14 cellular contexts compared by ENCODE assay signal in genomic region chr17:3657874-3658783, GRCh38. TPM values are rescaled to one million over a fixed set of nuclear protein-coding genes. Genes with fewer than 3 reads are reported as not detected.
DNase-seq lines count a peak whose midpoint lies in the region; ATAC-seq lines count a peak whose summit lies in the region.
"Had no signal": no experiment of that assay in that cellular context is flagged by ENCODE, and none has a peak within 500 bp of the region (broad histone marks: within the 10 kb centered on the region; RNA-seq: fewer than 3 reads in every experiment).

No MANE protein-coding gene starts in this region.

- peaks cover 7% of the 10 kb centered on the region for H3K36me3 Mint-ChIP-seq in IgD-negative memory B cell
- H3K36me3 Mint-ChIP-seq in activated T-helper 1 cell treated with anti-CD3 and anti-CD28 coated beads, Interleukin-12 subunit alpha, Interleukin-12 subunit beta, Interleukin-2, Interleukin-4 antibody, amounts not matched to agents 30 ng/mL and 10 ng/mL and 1 ng/mL, durations not matched to agents 14 hours and 24 hours and 36 hours (ENCODE audit: low read depth) = peaks cover 1% of the 10 kb centered on the region

- peak; percentile 3 for ATAC-seq in esophagus mucosa
- ATAC-seq in HG03175 (IDR thresholded peaks at IDR 0.05; ENCODE audit: unreplicated experiment) = no peak
- no peak for ATAC-seq in HG03095 (IDR thresholded peaks at IDR 0.05; ENCODE audit: unreplicated experiment)

- H3K4me1 Mint-ChIP-seq in IgD-negative memory B cell = peaks cover 1 to 4% (median 2%) of the 10 kb centered on the region in 3 donors
- no peaks in the 10 kb centered on the region for H3K4me1 Mint-ChIP-seq in activated T-helper 1 cell treated with anti-CD3 and anti-CD28 coated beads, Interleukin-12 subunit alpha, Interleukin-12 subunit beta, Interleukin-2, Interleukin-4 antibody, amounts not matched to agents 30 ng/mL and 10 ng/mL and 1 ng/mL, durations not matched to agents 14 hours and 24 hours and 36 hours (ENCODE audit: low read depth)
- H3K4me1 Mint-ChIP-seq: activated CD4-positive, alpha-beta T cell treated with anti-CD3 and anti-CD28 coated beads, Interleukin-2, amount 10 ng/mL, durations not matched to agents 24 days and 14 days had no signal

- peak overlapping the region in 2 of 3 donors; percentile 26 to 53 for H3K27ac Mint-ChIP-seq in IgD-negative memory B cell
- no peak overlapping the region for H3K27ac Mint-ChIP-seq in activated T-helper 1 cell treated with anti-CD3 and anti-CD28 coated beads, Interleukin-12 subunit alpha, Interleukin-12 subunit beta, Interleukin-2, Interleukin-4 antibody, amounts not matched to agents 30 ng/mL and 10 ng/mL and 1 ng/mL, durations not matched to agents 14 hours and 24 hours and 36 hours
- H3K27ac Mint-ChIP-seq: activated CD4-positive, alpha-beta T cell treated with anti-CD3 and anti-CD28 coated beads, Interleukin-2, amount 10 ng/mL, durations not matched to agents 24 days and 14 days had no signal

- H3K4me3 ChIP-seq in skeletal muscle tissue (ENCODE audit: low read length in 3 of 3) = no peak overlapping the region

- no peaks in the 10 kb centered on the region for H3K9me3 Mint-ChIP-seq in IgD-negative memory B cell
- H3K9me3 Mint-ChIP-seq in activated T-helper 1 cell treated with anti-CD3 and anti-CD28 coated beads, Interleukin-12 subunit alpha, Interleukin-12 subunit beta, Interleukin-2, Interleukin-4 antibody, amounts not matched to agents 30 ng/mL and 10 ng/mL and 1 ng/mL, durations not matched to agents 14 hours and 24 hours and 36 hours = no peaks in the 10 kb centered on the region
- H3K9me3 Mint-ChIP-seq: activated CD4-positive, alpha-beta T cell treated with anti-CD3 and anti-CD28 coated beads, Interleukin-2, amount 10 ng/mL, durations not matched to agents 24 days and 14 days had no signal

- H3K9me3 ChIP-seq in skeletal muscle tissue (ENCODE audit: control insufficient read depth in 3 of 3, low read length in 3 of 3) = no peaks in the 10 kb centered on the region

- no peaks in the 10 kb centered on the region for H3K27me3 ChIP-seq in skeletal muscle tissue (ENCODE audit: control insufficient read depth in 3 of 3, insufficient read depth in 3 of 3, low read length in 3 of 3)

- peak overlapping the region in 1 of 3 donors; percentile 40 for H3K9ac ChIP-seq in skeletal muscle tissue (ENCODE audit: low read depth in 1 of 3, low read length in 3 of 3)

- H3K4me3 Mint-ChIP-seq in IgD-negative memory B cell = peak overlapping the region in 1 of 4 donors; percentile 72
- H3K4me3 Mint-ChIP-seq in activated T-helper 1 cell treated with anti-CD3 and anti-CD28 coated beads, Interleukin-12 subunit alpha, Interleukin-12 subunit beta, Interleukin-2, Interleukin-4 antibody, amounts not matched to agents 30 ng/mL and 10 ng/mL and 1 ng/mL, durations not matched to agents 14 hours and 24 hours and 36 hours = no peak overlapping the region
- H3K4me3 Mint-ChIP-seq: activated CD4-positive, alpha-beta T cell treated with anti-CD3 and anti-CD28 coated beads, Interleukin-2, amount 10 ng/mL, durations not matched to agents 24 days and 14 days had no signal

- DNase-seq in CD1c-positive myeloid dendritic cell (ENCODE audit: extremely low spot score) (peak; percentile 70), NCI-H1930 (lab: John Stamatoyannopoulos, UW) (no peak)
- no peak for DNase-seq in activated T-helper 1 cell treated with anti-CD3 and anti-CD28 coated beads, Interleukin-12 subunit alpha, Interleukin-12 subunit beta, Interleukin-2, Interleukin-4 antibody, amounts not matched to agents 30 ng/mL and 10 ng/mL and 1 ng/mL, durations not matched to agents 14 hours and 24 hours and 36 hours (ENCODE audit: low spot score)
- DNase-seq: activated CD4-positive, alpha-beta T cell treated with anti-CD3 and anti-CD28 coated beads, Interleukin-2, amount 10 ng/mL, durations not matched to agents 24 days and 14 days; AML-193; DMS 273 treated with DMSO at 0.1 percent for 48 hours; Kasumi-1; NCI-H146; stimulated activated naive CD4-positive, alpha-beta T cell had no signal

- peaks cover 19 to 29% (median 22%) of the 10 kb centered on the region in 3 donors for H3K4me1 ChIP-seq in skeletal muscle tissue (ENCODE audit: control insufficient read depth in 3 of 3, insufficient read depth in 3 of 3, low read length in 3 of 3)

- peak overlapping the region; percentile 40 for H3K27ac ChIP-seq in skeletal muscle tissue (ENCODE audit: low read depth, low read length)

- H3K36me3 ChIP-seq in skeletal muscle tissue (ENCODE audit: control insufficient read depth in 3 of 3, insufficient read depth in 3 of 3, low read length in 3 of 3) = peaks cover 7 to 15% (median 13%) of the 10 kb centered on the region in 3 donors

- no peaks in the 10 kb centered on the region for H3K27me3 Mint-ChIP-seq in IgD-negative memory B cell
- no peaks in the 10 kb centered on the region for H3K27me3 Mint-ChIP-seq in activated T-helper 1 cell treated with anti-CD3 and anti-CD28 coated beads, Interleukin-12 subunit alpha, Interleukin-12 subunit beta, Interleukin-2, Interleukin-4 antibody, amounts not matched to agents 30 ng/mL and 10 ng/mL and 1 ng/mL, durations not matched to agents 14 hours and 24 hours and 36 hours (ENCODE audit: insufficient read depth)
- H3K27me3 Mint-ChIP-seq: activated CD4-positive, alpha-beta T cell treated with anti-CD3 and anti-CD28 coated beads, Interleukin-2, amount 10 ng/mL, durations not matched to agents 24 days and 14 days had no signal

- intact Hi-C loops in activated T-helper 1 cell treated with anti-CD3 and anti-CD28 coated beads, Interleukin-12 subunit alpha, Interleukin-12 subunit beta, Interleukin-2, Interleukin-4 antibody, amounts not matched to agents 30 ng/mL and 10 ng/mL and 1 ng/mL, durations not matched to agents 14 hours and 24 hours and 36 hours (cut with micrococcal nuclease) = no loop called here

RNA-seq across cellular contexts. Expression of gene TAX1BP3, which starts 10.2 kb away (rescaled TPM):
- polyA plus RNA-seq in IgD-negative memory B cell = 72.1 TPM
- total RNA-seq in esophagus mucosa (209 TPM), skeletal muscle tissue (31.3 TPM)
- 29.3 and 30.1 TPM in 2 replicates for total RNA-seq in activated T-helper 1 cell treated with anti-CD3 and anti-CD28 coated beads, Interleukin-12 subunit alpha, Interleukin-12 subunit beta, Interleukin-2, Interleukin-4 antibody, amounts not matched to agents 30 ng/mL and 10 ng/mL and 1 ng/mL, durations not matched to agents 14 hours and 24 hours and 36 hours

RNA-seq across cellular contexts. Expression of gene EMC6, which starts 10.5 kb away (rescaled TPM):
- polyA plus RNA-seq in IgD-negative memory B cell = 81.8 TPM
- total RNA-seq in esophagus mucosa (35.0 TPM), skeletal muscle tissue (14.6 TPM)
- total RNA-seq in activated T-helper 1 cell treated with anti-CD3 and anti-CD28 coated beads, Interleukin-12 subunit alpha, Interleukin-12 subunit beta, Interleukin-2, Interleukin-4 antibody, amounts not matched to agents 30 ng/mL and 10 ng/mL and 1 ng/mL, durations not matched to agents 14 hours and 24 hours and 36 hours = 63.6 and 73.3 TPM in 2 replicates

RNA-seq across cellular contexts. Expression of gene CTNS, which starts 21.6 kb away (rescaled TPM):
- polyA plus RNA-seq in IgD-negative memory B cell = 13.0 TPM
- 4.9 TPM for total RNA-seq in esophagus mucosa
- total RNA-seq in skeletal muscle tissue = 11.5 TPM
- 47.5 and 55.3 TPM in 2 replicates for total RNA-seq in activated T-helper 1 cell treated with anti-CD3 and anti-CD28 coated beads, Interleukin-12 subunit alpha, Interleukin-12 subunit beta, Interleukin-2, Interleukin-4 antibody, amounts not matched to agents 30 ng/mL and 10 ng/mL and 1 ng/mL, durations not matched to agents 14 hours and 24 hours and 36 hours

RNA-seq across cellular contexts. Expression of gene SHPK, which starts 22.1 kb away (rescaled TPM):
- polyA plus RNA-seq in IgD-negative memory B cell = 7.0 TPM
- total RNA-seq in esophagus mucosa = 11.2 TPM
- 6.8 TPM for total RNA-seq in skeletal muscle tissue
- total RNA-seq in activated T-helper 1 cell treated with anti-CD3 and anti-CD28 coated beads, Interleukin-12 subunit alpha, Interleukin-12 subunit beta, Interleukin-2, Interleukin-4 antibody, amounts not matched to agents 30 ng/mL and 10 ng/mL and 1 ng/mL, durations not matched to agents 14 hours and 24 hours and 36 hours = 20.0 and 21.5 TPM in 2 replicates

RNA-seq across cellular contexts. Expression of gene P2RX5, which starts 37.8 kb away (rescaled TPM):
- polyA plus RNA-seq in IgD-negative memory B cell = 764 TPM
- total RNA-seq in esophagus mucosa = 0.72 TPM
- total RNA-seq in skeletal muscle tissue = 13.0 TPM
- 133 and 143 TPM in 2 replicates for total RNA-seq in activated T-helper 1 cell treated with anti-CD3 and anti-CD28 coated beads, Interleukin-12 subunit alpha, Interleukin-12 subunit beta, Interleukin-2, Interleukin-4 antibody, amounts not matched to agents 30 ng/mL and 10 ng/mL and 1 ng/mL, durations not matched to agents 14 hours and 24 hours and 36 hours
